ENCODE assay signal across 11 cellular contexts in genomic region chr7:74483402-74484336, GRCh38. TPM values are rescaled to one million over a fixed set of nuclear protein-coding genes. Genes with fewer than 3 reads are reported as not detected.
A peak's percentile ranks its signal among the peaks of the same experiment; 100 is the strongest.
DNase-seq lines count a peak whose midpoint lies in the region; ATAC-seq, FAIRE-seq and TF ChIP-seq lines count a peak whose summit lies in the region.
"Had no signal": no experiment of that assay in that cellular context is flagged by ENCODE, and none has a peak within 500 bp of the region (broad histone marks: within the 10 kb centered on the region; RNA-seq: fewer than 3 reads in every experiment).

No MANE protein-coding gene starts in this region.

- TF ChIP-seq CTCF in AG10803 (conservative IDR thresholded peaks at IDR 0.05; ENCODE audit: low read length) = no peak
- TF ChIP-seq CTCF in H1 (IDR thresholded peaks at IDR 0.05; ENCODE audit: control extremely low read depth in 1 of 3, insufficient read depth in 1 of 3, low read depth in 1 of 3, low read length in 3 of 3) = no peak
- no peak for TF ChIP-seq CTCF in nephron progenitor cell (IDR thresholded peaks at IDR 0.05)

- CTCF ChIA-PET in H1 (lab: Charles Lee; ENCODE audit: partially characterized antibody) = interaction anchor here (0.6 to 1.3 kb wide), 7 partner anchors 9 to 132 kb away, joined by 3 to 9 read pairs (median 4); no protein-coding TSS in a partner anchor

- H3K27ac Mint-ChIP-seq in nephron progenitor cell = peak overlapping the region; percentile 19
- no peak overlapping the region for H3K27ac Mint-ChIP-seq in activated T-cell treated with anti-CD3 and anti-CD28 coated beads, Interleukin-2, amount 50 U/mL, for 72 hours

- TF ChIP-seq EP300 in H1 (IDR thresholded peaks at IDR 0.05; ENCODE audit: borderline replicate concordance in 1 of 2, low read depth in 2 of 2, low read length in 2 of 2) = no peak

- WGBS in H1 (ENCODE audit: extremely low coverage in 1 of 2, insufficient coverage in 1 of 2, insufficient read length in 1 of 2, insufficient replicate concordance in 2 of 2, low coverage in 1 of 2, low lambda C conversion rate in 2 of 2, missing lambda C conversion rate in 1 of 2), 2 experiments = 91% methylated on average over 11 of the region's 11 CpGs; no CpG with 5 or more reads in 1 of the 2 experiments

- DNase-seq in AG10803 (ENCODE audit: low read depth) (peak; percentile 76), NCI-H2171 (lab: John Stamatoyannopoulos, UW) (peak; percentile 60), H1 (ENCODE audit: low read depth in 1 of 2, low spot score in 2 of 2) (no peak), nephron progenitor cell (no peak), HTR-8/SVneo (ENCODE audit: insufficient read length, low spot score) (no peak)
- no peak for DNase-seq in stimulated activated CD8-positive, alpha-beta memory T cell treated with anti-CD3 and anti-CD28 coated beads, Interleukin-4, amount 100 ng/mL, for 48 hours
- DNase-seq in activated T-cell treated with anti-CD3 and anti-CD28 coated beads, Interleukin-2, amount 50 U/mL, for 72 hours = no peak
- DNase-seq: DND-41; effector memory CD4-positive, alpha-beta T cell had no signal

- H3K23me2 ChIP-seq in H1 (ENCODE audit: low read depth, low read length) = no peaks in the 10 kb centered on the region

- no peak overlapping the region for H3K14ac ChIP-seq in H1 (ENCODE audit: insufficient read length)

- H2AFZ ChIP-seq in H1 (ENCODE audit: low read length) = no peak overlapping the region

- H3K79me2 ChIP-seq in H1 (ENCODE audit: control insufficient read depth in 1 of 2, insufficient read depth in 2 of 2, low read length in 2 of 2) = peaks cover 0 to 52% of the 10 kb centered on the region in 2 experiments; a peak in 2 of 4 replicates

- H3K4ac ChIP-seq in H1 (replicated peaks; ENCODE audit: insufficient read length, low read depth, low read length) = no peak overlapping the region

- H2BK15ac ChIP-seq in H1 (ENCODE audit: low read length) = no peak overlapping the region

- TF ChIP-seq RAD21 in H1 (IDR thresholded peaks at IDR 0.05 in 1 of 2, conservative IDR thresholded peaks at IDR 0.05 in 1 of 2; ENCODE audit: low read depth in 2 of 2, low read length in 2 of 2) = no peak

- peaks cover 4% of the 10 kb centered on the region for H3K36me3 Mint-ChIP-seq in nephron progenitor cell (ENCODE audit: low read depth)
- no peaks in the 10 kb centered on the region for H3K36me3 Mint-ChIP-seq in activated T-cell treated with anti-CD3 and anti-CD28 coated beads, Interleukin-2, amount 50 U/mL, for 72 hours (ENCODE audit: insufficient read depth in 2 of 2)

- no peaks in the 10 kb centered on the region for H3K36me3 ChIP-seq in H1 (ENCODE audit: control insufficient read depth in 2 of 4, insufficient read depth in 4 of 4, low read length in 3 of 4)

- H3K18ac ChIP-seq in H1 (ENCODE audit: extremely low read depth, low read length) = no peak overlapping the region

- H2BK12ac ChIP-seq in H1 (ENCODE audit: low read depth, low read length) = no peak overlapping the region

- H4K20me1 ChIP-seq in H1 (replicated peaks in 1 of 2; ENCODE audit: control insufficient read depth in 1 of 2, insufficient read depth in 2 of 2, low read length in 2 of 2) = peaks cover 4 to 11% of the 10 kb centered on the region in 2 experiments

- H3K27me3 ChIP-seq in H1 (replicated peaks in 1 of 4; ENCODE audit: control insufficient read depth in 3 of 4, extremely low read depth in 1 of 4, insufficient read depth in 3 of 4, low read length in 3 of 4) = no peaks in the 10 kb centered on the region

- peaks cover 3 to 12% (median 10%) of the 10 kb centered on the region in 4 experiments; a peak in 5 of 7 replicates for H3K4me1 ChIP-seq in H1 (replicated peaks in 1 of 4; ENCODE audit: control insufficient read depth in 3 of 4, insufficient read depth in 4 of 4, low read length in 3 of 4)

- no peak overlapping the region for H2BK20ac ChIP-seq in H1 (ENCODE audit: low read length)

- no peak overlapping the region for H3K9ac ChIP-seq in H1 (replicated peaks in 1 of 4; ENCODE audit: extremely low read depth in 1 of 4, low read depth in 3 of 4, low read length in 3 of 4)

- no peak overlapping the region for H2BK120ac ChIP-seq in H1 (replicated peaks; ENCODE audit: low read depth, low read length)

- no peak for FAIRE-seq in H1 (lab: Jason Lieb, UNC)
- FAIRE-seq in HTR-8/SVneo (lab: Jason Lieb, UNC) = no peak

- peaks cover 61% of the 10 kb centered on the region for H3K4me1 Mint-ChIP-seq in nephron progenitor cell
- H3K4me1 Mint-ChIP-seq in activated T-cell treated with anti-CD3 and anti-CD28 coated beads, Interleukin-2, amount 50 U/mL, for 72 hours (ENCODE audit: low read depth) = no peaks in the 10 kb centered on the region

- no peak for ATAC-seq in GM21367 (IDR thresholded peaks at IDR 0.05; ENCODE audit: unreplicated experiment)
- no peak for ATAC-seq in activated T-cell treated with anti-CD3 and anti-CD28 coated beads, Interleukin-2, amount 50 U/mL, for 72 hours (replicated peaks in 1 of 2)

- H4K91ac ChIP-seq in H1 (replicated peaks; ENCODE audit: insufficient read length, low read length) = no peak overlapping the region

- no peak overlapping the region for H3K56ac ChIP-seq in H1 (replicated peaks; ENCODE audit: insufficient read length, low read depth, low read length)

- no peak overlapping the region for H3K4me3 ChIP-seq in AG10803 (ENCODE audit: low read length)
- H3K4me3 ChIP-seq in H1 (ENCODE audit: extremely low read depth in 1 of 4, insufficient read depth in 2 of 4, low read depth in 3 of 4, low read length in 4 of 4) = no peak overlapping the region

- H3K79me1 ChIP-seq in H1 (ENCODE audit: low read depth, low read length) = peaks cover 23% of the 10 kb centered on the region

- H4K8ac ChIP-seq in H1 (ENCODE audit: extremely low read depth, insufficient read depth, low read length) = no peak overlapping the region

- H3K9me3 Mint-ChIP-seq in nephron progenitor cell = no peaks in the 10 kb centered on the region
- H3K9me3 Mint-ChIP-seq in activated T-cell treated with anti-CD3 and anti-CD28 coated beads, Interleukin-2, amount 50 U/mL, for 72 hours = no peaks in the 10 kb centered on the region
- H3K9me3 Mint-ChIP-seq: neural crest cell had no signal

- POLR2A ChIA-PET in H1 (lab: Charles Lee; ENCODE audit: partially characterized antibody) = interaction anchor here (0.6 to 1.9 kb wide), 9 partner anchors 9 to 67 kb away, joined by 3 to 6 read pairs (median 4); no protein-coding TSS in a partner anchor

- no peak overlapping the region for H4K5ac ChIP-seq in H1 (ENCODE audit: insufficient read length, low read depth, low read length)

- H3K9me3 ChIP-seq in H1 (ENCODE audit: insufficient read depth in 2 of 2, low read depth in 1 of 2, low read length in 1 of 2) = no peaks in the 10 kb centered on the region

- no peak overlapping the region for H3K23ac ChIP-seq in H1 (ENCODE audit: insufficient read length)

- TF ChIP-seq POLR2A in H1 (IDR thresholded peaks at IDR 0.05; ENCODE audit: control extremely low read depth in 1 of 2, low read depth in 2 of 2, low read length in 2 of 2) = no peak

- H3K27ac ChIP-seq in H1 (ENCODE audit: low read depth, low read length) = no peak overlapping the region

- no peak overlapping the region for H2AK5ac ChIP-seq in H1 (ENCODE audit: low read depth, low read length)

- 0 out of 2 replicates have a peak overlapping the region, but pooled peaks have one; percentile 44 for H2BK5ac ChIP-seq in H1 (ENCODE audit: low read depth, low read length)

- H3K27me3 Mint-ChIP-seq in nephron progenitor cell (ENCODE audit: low read depth, poor library complexity) = no peaks in the 10 kb centered on the region
- peaks cover 14% of the 10 kb centered on the region for H3K27me3 Mint-ChIP-seq in activated T-cell treated with anti-CD3 and anti-CD28 coated beads, Interleukin-2, amount 50 U/mL, for 72 hours (ENCODE audit: low read depth)

- no peak overlapping the region for H3K4me3 Mint-ChIP-seq in nephron progenitor cell
- no peak overlapping the region for H3K4me3 Mint-ChIP-seq in activated T-cell treated with anti-CD3 and anti-CD28 coated beads, Interleukin-2, amount 50 U/mL, for 72 hours
- H3K4me3 Mint-ChIP-seq: neural crest cell had no signal

- no peak overlapping the region for H3K4me2 ChIP-seq in H1 (ENCODE audit: insufficient read depth in 1 of 2, low read depth in 2 of 2, low read length in 2 of 2)

TF ChIP-seq in H1, 55 proteins besides CTCF, POLR2A, EP300 and RAD21 (continues in another document):
- TF ChIP-seq CBX8 (IDR thresholded peaks at IDR 0.05; ENCODE audit: borderline replicate concordance, low read depth, low read length) = no peak
- TF ChIP-seq, protein P1, sequence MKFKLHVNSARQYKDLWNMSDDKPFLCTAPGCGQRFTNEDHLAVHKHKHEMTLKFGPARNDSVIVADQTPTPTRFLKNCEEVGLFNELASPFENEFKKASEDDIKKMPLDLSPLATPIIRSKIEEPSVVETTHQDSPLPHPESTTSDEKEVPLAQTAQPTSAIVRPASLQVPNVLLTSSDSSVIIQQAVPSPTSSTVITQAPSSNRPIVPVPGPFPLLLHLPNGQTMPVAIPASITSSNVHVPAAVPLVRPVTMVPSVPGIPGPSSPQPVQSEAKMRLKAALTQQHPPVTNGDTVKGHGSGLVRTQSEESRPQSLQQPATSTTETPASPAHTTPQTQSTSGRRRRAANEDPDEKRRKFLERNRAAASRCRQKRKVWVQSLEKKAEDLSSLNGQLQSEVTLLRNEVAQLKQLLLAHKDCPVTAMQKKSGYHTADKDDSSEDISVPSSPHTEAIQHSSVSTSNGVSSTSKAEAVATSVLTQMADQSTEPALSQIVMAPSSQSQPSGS (IDR thresholded peaks at IDR 0.05; ENCODE audit: low read length) = no peak
- no peak for TF ChIP-seq YY1 (IDR thresholded peaks at IDR 0.05; ENCODE audit: low read depth, low read length)
- no peak for TF ChIP-seq CTBP2 (IDR thresholded peaks at IDR 0.05; ENCODE audit: borderline replicate concordance, insufficient read depth, insufficient read length, low read length)
- TF ChIP-seq KDM1A (IDR thresholded peaks at IDR 0.05; ENCODE audit: borderline replicate concordance, low read length) = no peak
- TF ChIP-seq JUN (IDR thresholded peaks at IDR 0.05; ENCODE audit: low read depth, low read length) = no peak
- no peak for TF ChIP-seq CEBPB (IDR thresholded peaks at IDR 0.05; ENCODE audit: low read depth, low read length)
- no peak for TF ChIP-seq ZNF274 (IDR thresholded peaks at IDR 0.05; ENCODE audit: borderline replicate concordance, extremely low read depth, low read length)
- no peak for TF ChIP-seq CBX5 (IDR thresholded peaks at IDR 0.05; ENCODE audit: low read depth, low read length)

RNA-seq across cellular contexts. Expression of gene GTF2IRD1, which starts 30.0 kb away (rescaled TPM):
- 45.4 and 46.5 TPM in 2 replicates for total RNA-seq in H1 (2021; fragmentation: NEBNext Ultra II Directional; extraction: Animal tissue kit (Norgen Biotek cat#: 25700))
- 27.4 and 34.9 TPM in 2 replicates for polyA plus RNA-seq in H1 (2011; rRNA removed)
- 25.8 TPM for polyA plus RNA-seq in H1 (2011; cell fraction: cytosol; rRNA removed)
- polyA plus RNA-seq in H1 (2011; cell fraction: nucleus; rRNA removed) = 57.6 TPM
- polyA plus RNA-seq in H1 (2012, experiment 1 of 2) = 40.0 to 48.4 TPM (median 43.5 TPM) in 4 replicates
- 25.8 TPM for polyA plus RNA-seq in H1 (2012, experiment 2 of 2)
- 40.2 TPM for polyA plus RNA-seq in H1 (2013, experiment 1 of 2)
- polyA plus RNA-seq in H1 (2013, experiment 2 of 2) = 35.9 TPM
- 23.6 and 31.2 TPM in 2 replicates for polyA minus RNA-seq in H1 (2011; rRNA and poly(A)+ RNA removed)
- polyA minus RNA-seq in H1 (2011; cell fraction: cytosol; rRNA and poly(A)+ RNA removed) = 26.9 TPM
- polyA minus RNA-seq in H1 (2011; cell fraction: nucleus; rRNA and poly(A)+ RNA removed) = 27.7 TPM
- 1 to 10 TPM; 3.1 to 4.6 TPM for total RNA-seq in activated T-cell treated with anti-CD3 and anti-CD28 coated beads, Interleukin-2, amount 50 U/mL, for 72 hours

Comparison
In these comparisons a context has a peak if more than half of its experiments do, and no peak if none do; other contexts are left out.
1. DNase-seq: peak in AG10803 (single experiment) and NCI-H2171 (single experiment); none in H1 (0 of 2), nephron progenitor cell (single experiment), stimulated activated CD8-positive, alpha-beta memory T cell treated with anti-CD3 and anti-CD28 coated beads, Interleukin-4, amount 100 ng/mL, for 48 hours (single experiment), activated T-cell treated with anti-CD3 and anti-CD28 coated beads, Interleukin-2, amount 50 U/mL, for 72 hours (0 of 2) and HTR-8/SVneo (single experiment).